12 cellular contexts compared by ENCODE assay signal in the genomic region with DNA sequence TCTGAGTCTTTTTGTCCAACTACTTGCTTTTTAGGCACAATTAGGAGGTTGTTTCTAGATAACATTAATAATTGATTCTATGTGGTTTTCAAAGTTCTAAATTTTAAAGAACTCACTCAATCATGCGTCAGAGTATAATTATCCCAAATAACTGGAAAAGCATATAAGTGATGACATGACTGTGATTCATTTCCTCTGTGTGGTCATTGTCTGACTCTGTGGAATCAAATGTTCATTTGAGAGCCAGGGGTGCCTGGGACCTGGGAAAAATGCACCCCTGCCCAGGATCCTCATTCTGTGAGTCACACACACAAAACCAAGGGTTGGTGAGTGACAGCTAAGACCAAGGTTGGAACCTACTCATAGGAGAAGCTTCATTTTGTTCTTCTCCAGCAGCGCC.
DNase-seq lines count a peak whose midpoint lies in the region; ATAC-seq and TF ChIP-seq lines count a peak whose summit lies in the region.
"Had no signal": no experiment of that assay in that cellular context is flagged by ENCODE, and none has a peak within 500 bp of the region (broad histone marks: within the 10 kb centered on the region; RNA-seq: fewer than 3 reads in every experiment).

No MANE protein-coding gene starts in this region.

- CTCF ChIA-PET in Panc1 (lab: Charles Lee) = no interaction called here

- DNase-seq in Daoy (ENCODE audit: low read depth) = peak; percentile 96
- peak; percentile 64 for DNase-seq in Panc1 (ENCODE audit: low read depth, low spot score)
- DNase-seq in dermis blood vessel endothelial cell = peak; percentile 87
- peak; percentile 76 for DNase-seq in osteoblast (ENCODE audit: insufficient read length, low spot score, missing footprints)
- no peak for DNase-seq in stimulated activated CD4-positive, alpha-beta T cell treated with anti-CD3 and anti-CD28 coated beads, Interleukin-2, amount 100 ng/mL, for 48 hours
- no peak for DNase-seq in NCI-H2196 treated with DMSO at 0.1 percent for 48 hours (lab: John Stamatoyannopoulos, UW; ENCODE audit: unreplicated experiment)
- DNase-seq in stimulated activated naive CD4-positive, alpha-beta T cell treated with Interleukin-2 at 50 U/mL for 16 hours (lab: John Stamatoyannopoulos, UW) = no peak
- DNase-seq: activated CD8-positive, alpha-beta memory T cell treated with anti-CD3 and anti-CD28 coated beads, Interleukin-2, amount 50 U/mL, for 48 hours; central memory CD4-positive, alpha-beta T cell; hippocampal formation; NCI-H1105 had no signal

- H3K4me2 ChIP-seq in osteoblast (ENCODE audit: insufficient read depth, low read length) = peak overlapping the region; percentile 70

- peak overlapping the region; percentile 2 for H2AFZ ChIP-seq in osteoblast (ENCODE audit: low read length)

- intact Hi-C loops in Panc1 (cut with micrococcal nuclease; ENCODE audit: unreplicated experiment) = loop anchor here (10.0 kb wide), 1 partner anchor 701 kb away; no protein-coding TSS in a partner anchor

- POLR2A ChIA-PET in Panc1 (lab: Charles Lee) = no interaction called here

- H3K4me3 ChIP-seq in Panc1 (ENCODE audit: low read depth in 2 of 2, low read length in 2 of 2) = no peak overlapping the region
- H3K4me3 ChIP-seq in osteoblast (ENCODE audit: insufficient read depth, low read length) = peak overlapping the region; percentile 38

- H3K4me1 ChIP-seq in Panc1 (ENCODE audit: control insufficient read depth, insufficient read depth, low read length) (no peaks in the 10 kb centered on the region), osteoblast (ENCODE audit: insufficient read depth, low read length) (peaks cover 42% of the 10 kb centered on the region)

- H3K27me3 ChIP-seq in Panc1 (ENCODE audit: control insufficient read depth, insufficient read depth, low read length) (0 out of 2 replicates have a peak, but pooled peaks cover 4% of the 10 kb centered on the region), osteoblast (ENCODE audit: insufficient read depth, low read length) (no peaks in the 10 kb centered on the region)

- in situ Hi-C loops in Panc1 (cut with HindIII; ENCODE audit: low pct_unique_long_range_greater_than_20kb, low sequenced_read_pairs) = no loop called here

- H3K79me2 ChIP-seq in osteoblast (ENCODE audit: insufficient read depth, low read length) = no peaks in the 10 kb centered on the region

- BruUV-seq in Panc1 (replicated peaks; lab: Mats Ljungman, UMichigan) = no TSS peak

- H4K20me1 ChIP-seq in osteoblast (ENCODE audit: insufficient read depth, low read length) = no peaks in the 10 kb centered on the region

- TF ChIP-seq CTCF in Panc1 (IDR thresholded peaks at IDR 0.05) (no peak), osteoblast (IDR thresholded peaks at IDR 0.05; ENCODE audit: extremely low read depth, low read depth, low read length) (no peak)

- ATAC-seq in Panc1 = peak; percentile 32; the same call in 1 of the 2 replicates
- ATAC-seq in GM21515 (IDR thresholded peaks at IDR 0.05; ENCODE audit: unreplicated experiment) = no peak

- H3K27ac ChIP-seq in Panc1 (ENCODE audit: low read length) (no peak overlapping the region), osteoblast (ENCODE audit: low read depth, low read length) (peak overlapping the region; percentile 84)

- H3K9me3 ChIP-seq in Panc1 (ENCODE audit: control insufficient read depth, insufficient read depth, low read depth, low read length) = no peaks in the 10 kb centered on the region
- H3K9me3 ChIP-seq in osteoblast (ENCODE audit: low read depth, low read length) = no peaks in the 10 kb centered on the region

- no peaks in the 10 kb centered on the region for H3K36me3 ChIP-seq in Panc1 (ENCODE audit: control insufficient read depth, insufficient read depth, low read length)
- H3K36me3 ChIP-seq in osteoblast (ENCODE audit: insufficient read depth, low read length) = no peaks in the 10 kb centered on the region

Comparison
In these comparisons a context has a peak if more than half of its experiments do, and no peak if none do; other contexts are left out.
1. DNase-seq: peak in Daoy (single experiment), Panc1 (single experiment), dermis blood vessel endothelial cell (single experiment) and osteoblast (single experiment); none in stimulated activated CD4-positive, alpha-beta T cell treated with anti-CD3 and anti-CD28 coated beads, Interleukin-2, amount 100 ng/mL, for 48 hours (0 of 2), NCI-H2196 treated with DMSO at 0.1 percent for 48 hours (single experiment) and stimulated activated naive CD4-positive, alpha-beta T cell treated with Interleukin-2 at 50 U/mL for 16 hours (single experiment).